ENCODE assay signal across 24 cellular contexts in the genomic region with DNA sequence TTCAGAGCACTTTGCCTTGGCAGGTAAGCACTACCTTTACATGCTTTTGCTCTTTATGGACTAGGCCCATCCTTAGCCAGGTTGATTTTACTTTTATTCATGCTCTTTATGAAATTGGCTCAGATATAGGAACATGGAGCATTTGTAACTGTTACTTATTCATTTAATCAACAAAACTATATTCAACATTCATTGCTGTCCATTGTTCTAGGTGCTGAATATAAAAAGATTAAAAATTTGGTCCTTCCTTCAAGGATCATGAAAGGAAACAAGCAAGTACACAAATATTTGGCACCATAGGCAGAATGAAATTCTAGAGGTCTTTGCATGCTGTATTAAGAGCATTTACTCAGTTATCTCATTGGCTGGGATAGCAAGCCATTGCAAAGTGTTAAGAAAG.
"Had no signal": no experiment of that assay in that cellular context is flagged by ENCODE, and none has a peak within 500 bp of the region (broad histone marks: within the 10 kb centered on the region; RNA-seq: fewer than 3 reads in every experiment).

No MANE protein-coding gene starts in this region.

- H3K4me3 ChIP-seq: PC-9, Peyer's patch, SJCRH30 had no signal

- H3K27ac ChIP-seq: PC-9, Peyer's patch had no signal

- ATAC-seq: Right ventricle myocardium inferior, SK-N-SH treated with all-trans-retinoic acid at 6 μM for 48 hours, T-helper 17 cell had no signal

- DNase-seq: IMR-90, KBM-7, MV-4-11, NCI-H1092, NCI-H1105 treated with DMSO at 0.1 percent for 48 hours, NCI-H1417 treated with DMSO at 0.1 percent for 48 hours, NCI-H146, NCI-H1694 treated with DMSO at 0.1 percent for 48 hours, NCI-H1930, NCI-H2171 treated with DMSO at 0.1 percent for 48 hours, NCI-H345, NCI-H446 treated with DMSO at 0.1 percent for 48 hours, NCI-H510A treated with DMSO at 0.1 percent for 48 hours, NCI-H526 treated with DMSO at 0.1 percent for 48 hours, NCI-H748 treated with DMSO at 0.1 percent for 48 hours, OCI-M1, PC-9, Peyer's patch, SHP77 treated with DMSO at 0.1 percent for 48 hours, SJCRH30, T-helper 1 cell, T-helper 17 cell had no signal

- H3K4me2 ChIP-seq: PC-9 had no signal

- H3K9me3 ChIP-seq: Peyer's patch, SJCRH30 had no signal
